In the genomic region with DNA sequence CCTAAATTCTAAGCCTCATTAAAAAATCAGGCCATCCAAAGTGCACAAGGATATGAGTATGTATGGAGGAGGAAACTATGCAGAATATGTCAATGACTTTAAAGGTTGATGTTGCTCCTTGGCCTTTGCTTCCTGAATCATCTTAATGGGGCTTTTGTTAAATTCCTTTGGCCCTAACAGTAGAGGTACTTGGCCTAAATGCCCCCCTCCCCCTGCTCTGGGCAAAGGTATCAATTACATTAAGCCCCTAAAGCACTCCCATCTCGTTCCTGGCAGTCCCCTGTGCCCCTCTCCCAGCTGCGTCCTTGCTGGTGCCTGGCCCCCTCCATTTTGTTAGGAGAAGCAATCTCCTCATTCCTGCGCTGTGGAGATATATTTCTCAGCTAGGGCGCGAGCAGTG, we compare ENCODE assay signal across 1 cellular context.
TF ChIP-seq lines count a peak whose summit lies in the region.

No MANE protein-coding gene starts in this region.

TF ChIP-seq in GM23338, 12 proteins besides CTCF, POLR2A, EP300 and RAD21:
- no peak for TF ChIP-seq EZH2 (IDR thresholded peaks at IDR 0.05; ENCODE audit: low read depth, unreplicated experiment)
